Comparison of ENCODE assay signal across 12 cellular contexts in the genomic region with DNA sequence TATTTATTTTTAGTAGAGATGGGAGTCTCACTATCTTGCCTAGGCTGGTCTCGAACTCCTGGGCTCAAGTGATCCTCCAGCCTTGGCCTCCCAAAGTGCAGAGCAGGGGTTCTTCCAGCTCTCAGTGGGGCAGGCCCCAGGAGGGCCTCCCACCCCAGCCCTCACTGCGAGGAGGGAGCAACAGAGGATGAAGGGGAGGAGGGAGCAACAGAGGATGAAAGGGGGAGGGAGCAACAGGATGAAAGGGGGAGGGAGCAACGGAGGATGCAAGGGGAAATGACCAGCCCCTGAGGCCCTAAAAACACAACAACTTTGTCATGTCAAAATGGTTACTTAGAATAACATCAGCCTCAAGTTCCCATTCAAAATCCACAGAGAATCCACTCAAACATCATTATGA. TPM values are rescaled to one million over a fixed set of nuclear protein-coding genes. Genes with fewer than 3 reads are reported as not detected.
A peak's percentile ranks its signal among the peaks of the same experiment; 100 is the strongest.
DNase-seq lines count a peak whose midpoint lies in the region; FAIRE-seq and TF ChIP-seq lines count a peak whose summit lies in the region.
"Had no signal": no experiment of that assay in that cellular context is flagged by ENCODE, and none has a peak within 500 bp of the region (broad histone marks: within the 10 kb centered on the region; RNA-seq: fewer than 3 reads in every experiment).

No MANE protein-coding gene starts in this region.

- 90% methylated on average over 2 of the region's 3 CpGs; no CpG with 5 or more reads in 1 of the 2 experiments for WGBS in H1 (ENCODE audit: extremely low coverage in 1 of 2, insufficient coverage in 1 of 2, insufficient read length in 1 of 2, insufficient replicate concordance in 2 of 2, low coverage in 1 of 2, low lambda C conversion rate in 2 of 2, missing lambda C conversion rate in 1 of 2), 2 experiments
- 48 to 49% methylated on average over 3 of the region's 3 CpGs for WGBS in tibial nerve, 2 donors

- H3K79me2 ChIP-seq in H1 (ENCODE audit: control insufficient read depth in 1 of 2, insufficient read depth in 2 of 2, low read length in 2 of 2): no peaks in the 10 kb centered on the region

- no peak overlapping the region for H4K91ac ChIP-seq in H1 (replicated peaks; ENCODE audit: insufficient read length, low read length)

- H3K27ac ChIP-seq in RWPE1 (peak overlapping the region; percentile 10), H1 (ENCODE audit: low read depth, low read length) (no peak overlapping the region), tibial nerve (peak overlapping the region in 3 of 4 donors; percentile 17 to 77 (median 20)), SJCRH30 (no peak overlapping the region)
- H3K27ac ChIP-seq: vagina had no signal

- no peak overlapping the region for H3K4ac ChIP-seq in H1 (replicated peaks; ENCODE audit: insufficient read length, low read depth, low read length)

- H4K20me1 ChIP-seq in H1 (replicated peaks in 1 of 2; ENCODE audit: control insufficient read depth in 1 of 2, insufficient read depth in 2 of 2, low read length in 2 of 2): no peaks in the 10 kb centered on the region

- H2AFZ ChIP-seq in H1 (ENCODE audit: low read length): no peak overlapping the region

- TF ChIP-seq EP300 in H1 (IDR thresholded peaks at IDR 0.05; ENCODE audit: borderline replicate concordance in 1 of 2, low read depth in 2 of 2, low read length in 2 of 2) (no peak), tibial nerve (IDR thresholded peaks at IDR 0.05) (no peak)

- no peak overlapping the region for H4K5ac ChIP-seq in H1 (ENCODE audit: insufficient read length, low read depth, low read length)

- H3K27me3 ChIP-seq in H1 (replicated peaks in 1 of 4; ENCODE audit: control insufficient read depth in 3 of 4, extremely low read depth in 1 of 4, insufficient read depth in 3 of 4, low read length in 3 of 4): no peaks in the 10 kb centered on the region
- H3K27me3 ChIP-seq in tibial nerve: no peaks in the 10 kb centered on the region
- peaks cover 3% of the 10 kb centered on the region; the same call in 1 of the 2 replicates for H3K27me3 ChIP-seq in SJCRH30
- H3K27me3 ChIP-seq: vagina had no signal

- no peak overlapping the region for H3K9ac ChIP-seq in H1 (replicated peaks in 1 of 4; ENCODE audit: extremely low read depth in 1 of 4, low read depth in 3 of 4, low read length in 3 of 4)

- no peak overlapping the region for H3K4me2 ChIP-seq in H1 (ENCODE audit: insufficient read depth in 1 of 2, low read depth in 2 of 2, low read length in 2 of 2)

- TF ChIP-seq CTCF in RWPE1 (conservative IDR thresholded peaks at IDR 0.05; ENCODE audit: low read depth) (no peak), H1 (IDR thresholded peaks at IDR 0.05; ENCODE audit: control extremely low read depth in 1 of 3, insufficient read depth in 1 of 3, low read depth in 1 of 3, low read length in 3 of 3) (no peak), tibial nerve (IDR thresholded peaks at IDR 0.05) (no peak)

- intact Hi-C loops in activated naive CD4-positive, alpha-beta T cell treated with anti-CD3 and anti-CD28 coated beads for 36 hours (cut with micrococcal nuclease): loop anchor here (1.0 to 10.0 kb wide), 2 partner anchors 9 to 996 kb away; a partner anchor contains a TSS

- no peak overlapping the region for H2BK120ac ChIP-seq in H1 (replicated peaks; ENCODE audit: low read depth, low read length)

- H3K4me3 Mint-ChIP-seq in activated naive CD4-positive, alpha-beta T cell treated with anti-CD3 and anti-CD28 coated beads for 36 hours: no peak overlapping the region

- no peaks in the 10 kb centered on the region for H3K27me3 Mint-ChIP-seq in activated naive CD4-positive, alpha-beta T cell treated with anti-CD3 and anti-CD28 coated beads for 36 hours (ENCODE audit: low read depth)

- no peak for TF ChIP-seq POLR2A in H1 (IDR thresholded peaks at IDR 0.05; ENCODE audit: control extremely low read depth in 1 of 2, low read depth in 2 of 2, low read length in 2 of 2)
- no peak for TF ChIP-seq POLR2A in tibial nerve (IDR thresholded peaks at IDR 0.05)

- H2BK15ac ChIP-seq in H1 (ENCODE audit: low read length): no peak overlapping the region

- no peak overlapping the region for H3K56ac ChIP-seq in H1 (replicated peaks; ENCODE audit: insufficient read length, low read depth, low read length)

- H4K8ac ChIP-seq in H1 (ENCODE audit: extremely low read depth, insufficient read depth, low read length): no peak overlapping the region

- FAIRE-seq in H1 (lab: Jason Lieb, UNC): no peak
- FAIRE-seq: colon had no signal

- H3K79me1 ChIP-seq in H1 (ENCODE audit: low read depth, low read length): no peaks in the 10 kb centered on the region

- H2BK5ac ChIP-seq in H1 (ENCODE audit: low read depth, low read length): no peak overlapping the region

- H3K36me3 Mint-ChIP-seq in activated naive CD4-positive, alpha-beta T cell treated with anti-CD3 and anti-CD28 coated beads for 36 hours (ENCODE audit: low read depth): peaks cover 49% of the 10 kb centered on the region

- POLR2A ChIA-PET in RWPE1 (lab: Yijun Ruan, JAX; ENCODE audit: low non-redundant PET): no interaction called here
- POLR2A ChIA-PET in H1 (lab: Charles Lee; ENCODE audit: partially characterized antibody): interaction anchor here (1.1 to 1.7 kb wide), 2 partner anchors 10 to 12 kb away, joined by 3 to 6 read pairs; a partner anchor contains a TSS

- H3K27ac Mint-ChIP-seq in activated naive CD4-positive, alpha-beta T cell treated with anti-CD3 and anti-CD28 coated beads for 36 hours: peak overlapping the region; percentile 94

- no peak overlapping the region for H2AK5ac ChIP-seq in H1 (ENCODE audit: low read depth, low read length)

- H3K14ac ChIP-seq in H1 (ENCODE audit: insufficient read length): no peak overlapping the region

- peaks cover 69% of the 10 kb centered on the region for H3K4me1 Mint-ChIP-seq in activated naive CD4-positive, alpha-beta T cell treated with anti-CD3 and anti-CD28 coated beads for 36 hours (ENCODE audit: low read depth)

- TF ChIP-seq RAD21 in H1 (IDR thresholded peaks at IDR 0.05 in 1 of 2, conservative IDR thresholded peaks at IDR 0.05 in 1 of 2; ENCODE audit: low read depth in 2 of 2, low read length in 2 of 2): no peak

- CTCF ChIA-PET in activated naive CD4-positive, alpha-beta T cell treated with anti-CD3 and anti-CD28 coated beads for 36 hours (lab: Charles Lee): interaction anchor here (0.9 to 1.4 kb wide), 2 partner anchors 35 to 96 kb away, joined by 3 to 4 read pairs; no protein-coding TSS in a partner anchor
- CTCF ChIA-PET in RWPE1 (lab: Yijun Ruan, JAX): interaction anchor here (0.5 to 1.0 kb wide), 4 partner anchors 16 to 1704 kb away, joined by 3 to 4 read pairs (median 4); no protein-coding TSS in a partner anchor
- CTCF ChIA-PET in H1 (lab: Charles Lee; ENCODE audit: partially characterized antibody): interaction anchor here (0.8 to 1.4 kb wide), 3 partner anchors 21 to 94 kb away, joined by 3 to 5 read pairs (median 4); no protein-coding TSS in a partner anchor

- no peak overlapping the region for H3K23ac ChIP-seq in H1 (ENCODE audit: insufficient read length)

- H3K18ac ChIP-seq in H1 (ENCODE audit: extremely low read depth, low read length): no peak overlapping the region; the same call in 1 of the 2 replicates

- H3K4me1 ChIP-seq in H1 (replicated peaks in 1 of 4; ENCODE audit: control insufficient read depth in 3 of 4, insufficient read depth in 4 of 4, low read length in 3 of 4) (peaks cover 0 to 3% (median 1%) of the 10 kb centered on the region in 4 experiments; a peak in 2 of 7 replicates), tibial nerve (peaks cover 0 to 27% (median 0%) of the 10 kb centered on the region in 4 donors), SJCRH30 (no peaks in the 10 kb centered on the region)
- H3K4me1 ChIP-seq: vagina had no signal

- no peak overlapping the region for H2BK20ac ChIP-seq in H1 (ENCODE audit: low read length)

- DNase-seq in activated naive CD4-positive, alpha-beta T cell treated with anti-CD3 and anti-CD28 coated beads for 36 hours: peak; percentile 51
- no peak for DNase-seq in activated naive CD4-positive, alpha-beta T cell (lab: John Stamatoyannopoulos, UW)
- DNase-seq in RWPE1 (ENCODE audit: low spot score): no peak
- no peak for DNase-seq in H1 (ENCODE audit: low read depth in 1 of 2, low spot score in 2 of 2)
- no peak for DNase-seq in tibial nerve (ENCODE audit: low spot score in 2 of 2)
- no peak for DNase-seq in D341Med (ENCODE audit: low spot score)
- no peak for DNase-seq in NCI-H1092 (lab: John Stamatoyannopoulos, UW)
- no peak for DNase-seq in SJCRH30
- DNase-seq: GDM1, NCI-H345 had no signal

- H3K4me3 ChIP-seq in H1 (ENCODE audit: extremely low read depth in 1 of 4, insufficient read depth in 2 of 4, low read depth in 3 of 4, low read length in 4 of 4) (no peak overlapping the region), tibial nerve (no peak overlapping the region), SJCRH30 (no peak overlapping the region)
- H3K4me3 ChIP-seq: vagina had no signal

- H3K36me3 ChIP-seq in H1 (ENCODE audit: control insufficient read depth in 2 of 4, insufficient read depth in 4 of 4, low read length in 3 of 4) (no peaks in the 10 kb centered on the region), tibial nerve (peaks cover 0 to 40% (median 0%) of the 10 kb centered on the region in 3 donors), SJCRH30 (no peaks in the 10 kb centered on the region)
- H3K36me3 ChIP-seq: vagina had no signal

- peaks cover 4% of the 10 kb centered on the region for H3K9me3 Mint-ChIP-seq in activated naive CD4-positive, alpha-beta T cell treated with anti-CD3 and anti-CD28 coated beads for 36 hours

- H2BK12ac ChIP-seq in H1 (ENCODE audit: low read depth, low read length): no peak overlapping the region

- no peaks in the 10 kb centered on the region for H3K9me3 ChIP-seq in H1 (ENCODE audit: insufficient read depth in 2 of 2, low read depth in 1 of 2, low read length in 1 of 2)
- peaks cover 0 to 12% (median 0%) of the 10 kb centered on the region in 4 donors for H3K9me3 ChIP-seq in tibial nerve
- 0 out of 2 replicates have a peak, but pooled peaks cover 3% of the 10 kb centered on the region for H3K9me3 ChIP-seq in SJCRH30 (replicated peaks)
- H3K9me3 ChIP-seq: vagina had no signal

- no peaks in the 10 kb centered on the region; the same call in 1 of the 2 replicates for H3K23me2 ChIP-seq in H1 (ENCODE audit: low read depth, low read length)

RNA-seq across cellular contexts. Expression of a gene that starts 10.0 kb away (rescaled TPM):
- 10 to 100 TPM; 49.6 to 55.0 TPM for total RNA-seq in activated naive CD4-positive, alpha-beta T cell treated with anti-CD3 and anti-CD28 coated beads for 36 hours
- total RNA-seq in H1 (2021; fragmentation: NEBNext Ultra II Directional; extraction: Animal tissue kit (Norgen Biotek cat#: 25700)): 18.7 and 19.4 TPM in 2 replicates
- polyA plus RNA-seq in H1 (2011; rRNA removed): 9.2 and 13.0 TPM in 2 replicates
- polyA plus RNA-seq in H1 (2011; cell fraction: cytosol; rRNA removed): 12.3 TPM
- polyA plus RNA-seq in H1 (2011; cell fraction: nucleus; rRNA removed): 16.2 TPM
- polyA plus RNA-seq in H1 (2012, experiment 1 of 2): 9.8 to 12.0 TPM (median 10.9 TPM) in 4 replicates
- 7.7 TPM for polyA plus RNA-seq in H1 (2012, experiment 2 of 2)
- 10.8 TPM for polyA plus RNA-seq in H1 (2013, experiment 1 of 2)
- 10.3 TPM for polyA plus RNA-seq in H1 (2013, experiment 2 of 2)
- 7.6 and 7.7 TPM in 2 replicates for polyA minus RNA-seq in H1 (2011; rRNA and poly(A)+ RNA removed)
- polyA minus RNA-seq in H1 (2011; cell fraction: cytosol; rRNA and poly(A)+ RNA removed): 10.1 TPM
- 7.6 TPM for polyA minus RNA-seq in H1 (2011; cell fraction: nucleus; rRNA and poly(A)+ RNA removed)
- 10 to 100 TPM in 3 of 4 donors, 1 to 10 TPM in 1; 9.4 to 16.8 (median 10.1) TPM for total RNA-seq in tibial nerve
- total RNA-seq in SJCRH30 (2014; rRNA removed; shearing (Covaris generic)): 0.22 and 0.30 TPM in 2 replicates

RNA-seq across cellular contexts. Expression of a gene that starts 52.5 kb away (rescaled TPM):
- total RNA-seq in activated naive CD4-positive, alpha-beta T cell treated with anti-CD3 and anti-CD28 coated beads for 36 hours: 10 to 100 TPM; 46.1 to 51.0 TPM
- total RNA-seq in H1 (2021; fragmentation: NEBNext Ultra II Directional; extraction: Animal tissue kit (Norgen Biotek cat#: 25700)): 64.0 and 67.3 TPM in 2 replicates
- polyA plus RNA-seq in H1 (2011; rRNA removed): 56.5 and 63.7 TPM in 2 replicates
- polyA plus RNA-seq in H1 (2011; cell fraction: cytosol; rRNA removed): 74.6 TPM
- 39.6 TPM for polyA plus RNA-seq in H1 (2011; cell fraction: nucleus; rRNA removed)
- polyA plus RNA-seq in H1 (2012, experiment 1 of 2): 77.1 to 80.1 TPM (median 78.4 TPM) in 4 replicates
- polyA plus RNA-seq in H1 (2012, experiment 2 of 2): 56.3 TPM
- polyA plus RNA-seq in H1 (2013, experiment 1 of 2): 58.8 TPM
- polyA plus RNA-seq in H1 (2013, experiment 2 of 2): 60.7 TPM
- 38.2 and 39.1 TPM in 2 replicates for polyA minus RNA-seq in H1 (2011; rRNA and poly(A)+ RNA removed)
- 27.5 TPM for polyA minus RNA-seq in H1 (2011; cell fraction: cytosol; rRNA and poly(A)+ RNA removed)
- polyA minus RNA-seq in H1 (2011; cell fraction: nucleus; rRNA and poly(A)+ RNA removed): 19.4 TPM
- 10 to 100 TPM; 35.2 to 74.4 (median 44.6) TPM for total RNA-seq in tibial nerve
- 56.0 and 60.4 TPM in 2 replicates for total RNA-seq in SJCRH30 (2014; rRNA removed; shearing (Covaris generic))

Comparison
In these comparisons a context has a peak if more than half of its experiments do, and no peak if none do; other contexts are left out.
1. H3K27ac ChIP-seq: peak in RWPE1 (single experiment) and tibial nerve (3 of 4); none in H1 (single experiment) and SJCRH30 (single experiment).